Comparison of ENCODE assay signal across 26 cellular contexts in genomic region chr13:43876366-43876765, GRCh38. TPM values are rescaled to one million over a fixed set of nuclear protein-coding genes. Genes with fewer than 3 reads are reported as not detected.
DNase-seq lines count a peak whose midpoint lies in the region; ATAC-seq and TF ChIP-seq lines count a peak whose summit lies in the region.
"Had no signal": no experiment of that assay in that cellular context is flagged by ENCODE, and none has a peak within 500 bp of the region (broad histone marks: within the 10 kb centered on the region; RNA-seq: fewer than 3 reads in every experiment).

No MANE protein-coding gene starts in this region.

- intact Hi-C loops in left ventricle myocardium superior (cut with micrococcal nuclease), result no loop called here

- H3K27me3 ChIP-seq in OCI-LY1 (ENCODE audit: insufficient read depth, low read length) (no peaks in the 10 kb centered on the region), mesendoderm (ENCODE audit: insufficient read depth, low read length, poor library complexity) (peaks cover 2% of the 10 kb centered on the region)
- H3K27me3 ChIP-seq: BLaER1 treated with 17β-estradiol and CSF1 and Interleukin-3, amounts not matched to agents 10 nM and 100 nM; MG63 had no signal

- H3K18ac ChIP-seq in mesendoderm (ENCODE audit: low read length), result no peak overlapping the region

- H3K79me2 ChIP-seq in OCI-LY1 (ENCODE audit: insufficient read depth, low read length) (no peaks in the 10 kb centered on the region), mesendoderm (ENCODE audit: control insufficient read depth, insufficient read depth, low read length) (no peaks in the 10 kb centered on the region)

- H4K20me1 ChIP-seq in OCI-LY1 (ENCODE audit: insufficient read depth, low read length), result no peaks in the 10 kb centered on the region

- no peaks in the 10 kb centered on the region for H3K9me3 ChIP-seq in OCI-LY1 (ENCODE audit: low read length)
- H3K9me3 ChIP-seq: BLaER1 treated with 17β-estradiol and CSF1 and Interleukin-3, amounts not matched to agents 10 nM and 100 nM; MG63 had no signal

- no peak overlapping the region for H4K5ac ChIP-seq in mesendoderm (ENCODE audit: low read length)

- H3K4me2 ChIP-seq in OCI-LY1 (ENCODE audit: low read length) (no peak overlapping the region), mesendoderm (ENCODE audit: low read length) (no peak overlapping the region)

- H4K8ac ChIP-seq in mesendoderm (ENCODE audit: low read depth, low read length), result no peak overlapping the region

- H3K9me2 ChIP-seq in OCI-LY1 (ENCODE audit: low read depth, low read length), result no peaks in the 10 kb centered on the region

- ATAC-seq in left ventricle myocardium superior, result no peak
- ATAC-seq in HG03439 (IDR thresholded peaks at IDR 0.05; ENCODE audit: unreplicated experiment), result no peak
- ATAC-seq: CD8-positive, alpha-beta T cell had no signal

- H3K79me1 ChIP-seq in mesendoderm (ENCODE audit: low read length), result no peaks in the 10 kb centered on the region

- no peak overlapping the region for H3K4ac ChIP-seq in mesendoderm (ENCODE audit: low read depth, low read length)

- H3F3A ChIP-seq in OCI-LY1 (ENCODE audit: insufficient read depth, low read length), result peaks cover 6% of the 10 kb centered on the region; the same call in 1 of the 2 replicates

- H3K23ac ChIP-seq in mesendoderm (ENCODE audit: low read length), result no peak overlapping the region

- in situ Hi-C loops in G401 (cut with HindIII; ENCODE audit: low sequenced_read_pairs), result no loop called here

- DNase-seq in DMS79 treated with DMSO at 0.1 percent for 48 hours (lab: John Stamatoyannopoulos, UW), result peak; percentile 12
- DNase-seq in DMS79 (lab: John Stamatoyannopoulos, UW), result no peak
- peak; percentile 59 for DNase-seq in epithelial cell of esophagus (ENCODE audit: low read depth)
- DNase-seq in left ventricle myocardium superior, result no peak
- no peak for DNase-seq in G401 (ENCODE audit: low spot score)
- DNase-seq in mesendoderm, result no peak
- DNase-seq: ACHN; CD8-positive, alpha-beta T cell; DMS153; EL; H7; Kasumi-1; MG63; NCI-H1048; NCI-H1436; NCI-H187 treated with DMSO at 0.1 percent for 48 hours; NCI-H226; NCI-H510A treated with DMSO at 0.1 percent for 48 hours; NCI-H774; RPMI8226; SHP77; SW 1271 had no signal

- H3K27ac ChIP-seq in OCI-LY1 (ENCODE audit: low read depth, low read length, poor library complexity, severe bottlenecking), result peak overlapping the region; percentile 40
- no peak overlapping the region for H3K27ac ChIP-seq in mesendoderm (ENCODE audit: low read depth, low read length)
- H3K27ac ChIP-seq: 22Rv1 had no signal

- no peak overlapping the region for H3K56ac ChIP-seq in mesendoderm (ENCODE audit: low read length)

- H3K4me3 ChIP-seq in OCI-LY1 (ENCODE audit: low read depth, low read length, poor library complexity, severe bottlenecking) (no peak overlapping the region), epithelial cell of esophagus (ENCODE audit: low read length) (no peak overlapping the region), mesendoderm (ENCODE audit: low read length) (no peak overlapping the region)
- H3K4me3 ChIP-seq: BLaER1 treated with 17β-estradiol and CSF1 and Interleukin-3, amounts not matched to agents 10 nM and 100 nM; MG63 had no signal

- H3K4me1 ChIP-seq in OCI-LY1 (ENCODE audit: insufficient read depth, low read length, severe bottlenecking) (peaks cover 34% of the 10 kb centered on the region), mesendoderm (ENCODE audit: control insufficient read depth, low read depth, low read length) (peaks cover 7% of the 10 kb centered on the region)

- H3K9ac ChIP-seq in OCI-LY1 (ENCODE audit: low read length), result no peak overlapping the region
- H3K9ac ChIP-seq in mesendoderm (ENCODE audit: low read length), result no peak overlapping the region

- H2AFZ ChIP-seq in OCI-LY1 (ENCODE audit: low read length), result no peak overlapping the region

- H2AK5ac ChIP-seq in mesendoderm (ENCODE audit: low read length), result no peak overlapping the region

- H3K36me3 ChIP-seq in OCI-LY1 (ENCODE audit: insufficient read depth, low read length) (no peaks in the 10 kb centered on the region), mesendoderm (ENCODE audit: control insufficient read depth, insufficient read depth, low read length) (no peaks in the 10 kb centered on the region)
- H3K36me3 ChIP-seq: MG63 had no signal

- TF ChIP-seq CTCF in OCI-LY1 (IDR thresholded peaks at IDR 0.05; ENCODE audit: low read length) (no peak), epithelial cell of esophagus (IDR thresholded peaks at IDR 0.05; ENCODE audit: insufficient read depth, low read depth, low read length, missing control alignments) (no peak)

- no CpG with 5 or more reads among the region's 2 CpGs for WGBS in mesendoderm (ENCODE audit: extremely low coverage, insufficient coverage, low lambda C conversion rate)

- no peak overlapping the region for H2BK120ac ChIP-seq in mesendoderm (ENCODE audit: low read depth, low read length)

- no peak overlapping the region for H2BK15ac ChIP-seq in mesendoderm (replicated peaks; ENCODE audit: low read depth)

- H2BK5ac ChIP-seq in mesendoderm (ENCODE audit: low read length), result no peak overlapping the region

RNA-seq across cellular contexts. Expression of gene CCDC122, which starts 3.2 kb away (rescaled TPM):
- 3.6 TPM for total RNA-seq in left ventricle myocardium superior
- total RNA-seq in G401 (2014; rRNA removed; shearing (Covaris generic)), result not detected in 2 replicates
- polyA plus RNA-seq in mesendoderm (2013, experiment 1 of 2), result 7.2 TPM
- polyA plus RNA-seq in mesendoderm (2013, experiment 2 of 2), result 6.6 TPM
- total RNA-seq: CD8-positive, alpha-beta T cell had no signal

RNA-seq across cellular contexts. Expression of gene LACC1, which starts 3.3 kb away (rescaled TPM):
- total RNA-seq in left ventricle myocardium superior, result 3.9 TPM
- total RNA-seq in G401 (2014; rRNA removed; shearing (Covaris generic)), result not detected in 2 replicates
- 1.5 TPM for polyA plus RNA-seq in mesendoderm (2013, experiment 1 of 2)
- polyA plus RNA-seq in mesendoderm (2013, experiment 2 of 2), result 1.4 TPM

Comparison
In these comparisons a context has a peak if more than half of its experiments do, and no peak if none do; other contexts are left out.
1. DNase-seq: peak in DMS79 treated with DMSO at 0.1 percent for 48 hours (single experiment) and epithelial cell of esophagus (single experiment); none in DMS79 (single experiment), left ventricle myocardium superior (single experiment), G401 (single experiment) and mesendoderm (single experiment).